In genomic region chr2:113818382-113818951, GRCh38 we compare ENCODE assay signal across 9 cellular contexts.
DNase-seq lines count a peak whose midpoint lies in the region; ATAC-seq and TF ChIP-seq lines count a peak whose summit lies in the region.
"Had no signal": no experiment of that assay in that cellular context is flagged by ENCODE, and none has a peak within 500 bp of the region (broad histone marks: within the 10 kb centered on the region; RNA-seq: fewer than 3 reads in every experiment).

No MANE protein-coding gene starts in this region.

- no peak overlapping the region for H3K4me3 Mint-ChIP-seq in activated CD8-positive, alpha-beta memory T cell treated with anti-CD3 and anti-CD28 coated beads, Interleukin-2, amount 10 ng/mL, durations not matched to agents 7 days and 5 days
- no peak overlapping the region for H3K4me3 Mint-ChIP-seq in natural killer cell
- H3K4me3 Mint-ChIP-seq: activated T-cell treated with anti-CD3 and anti-CD28 coated beads, Interleukin-2, amount 50 U/mL, for 72 hours had no signal

- H3K27ac ChIP-seq in HUES6 (ENCODE audit: low read depth, low read length) (no peak overlapping the region; the same call in 1 of the 2 replicates), breast epithelium (peak overlapping the region; percentile 41 to 54), upper lobe of right lung (peak overlapping the region; percentile 3)

- TF ChIP-seq CTCF in breast epithelium (IDR thresholded peaks at IDR 0.05) (no peak), upper lobe of right lung (IDR thresholded peaks at IDR 0.05) (no peak), natural killer cell (IDR thresholded peaks at IDR 0.05) (no peak)

- H3K27ac Mint-ChIP-seq in activated CD8-positive, alpha-beta memory T cell treated with anti-CD3 and anti-CD28 coated beads, Interleukin-2, amount 10 ng/mL, durations not matched to agents 7 days and 5 days: no peak overlapping the region
- no peak overlapping the region for H3K27ac Mint-ChIP-seq in natural killer cell
- H3K27ac Mint-ChIP-seq: activated T-cell treated with anti-CD3 and anti-CD28 coated beads, Interleukin-2, amount 50 U/mL, for 72 hours had no signal

- H3K9me3 ChIP-seq in HUES6 (ENCODE audit: control insufficient read depth, insufficient read depth, low read depth, low read length): no peaks in the 10 kb centered on the region
- no peaks in the 10 kb centered on the region for H3K9me3 ChIP-seq in breast epithelium
- H3K9me3 ChIP-seq in upper lobe of right lung: no peaks in the 10 kb centered on the region

- peak overlapping the region; percentile 6 for H3K9ac ChIP-seq in HUES6 (ENCODE audit: low read length)

- H3K36me3 ChIP-seq in HUES6 (ENCODE audit: control insufficient read depth, insufficient read depth, low read length): no peaks in the 10 kb centered on the region
- no peaks in the 10 kb centered on the region for H3K36me3 ChIP-seq in breast epithelium
- no peaks in the 10 kb centered on the region for H3K36me3 ChIP-seq in upper lobe of right lung

- CTCF ChIA-PET in activated CD8-positive, alpha-beta memory T cell treated with anti-CD3 and anti-CD28 coated beads, Interleukin-2, amount 10 ng/mL, durations not matched to agents 7 days and 5 days (lab: Charles Lee): interaction anchor here (1.2 kb wide), 1 partner anchor 19 kb away, joined by 3 read pairs; no protein-coding TSS in a partner anchor

- DNase-seq in breast epithelium (ENCODE audit: low spot score in 2 of 2): peak in 1 of 2 donors; percentile 45
- DNase-seq in left lobe of liver (ENCODE audit: low spot score): no peak
- DNase-seq in upper lobe of right lung: no peak
- no peak for DNase-seq in DMS153 (lab: John Stamatoyannopoulos, UW)
- no peak for DNase-seq in activated CD8-positive, alpha-beta memory T cell treated with anti-CD3 and anti-CD28 coated beads, Interleukin-2, amount 10 ng/mL, durations not matched to agents 7 days and 5 days
- DNase-seq in natural killer cell: no peak
- DNase-seq: activated T-cell treated with anti-CD3 and anti-CD28 coated beads, Interleukin-2, amount 50 U/mL, for 72 hours had no signal

- no peaks in the 10 kb centered on the region for H3K4me1 Mint-ChIP-seq in activated CD8-positive, alpha-beta memory T cell treated with anti-CD3 and anti-CD28 coated beads, Interleukin-2, amount 10 ng/mL, durations not matched to agents 7 days and 5 days
- H3K4me1 Mint-ChIP-seq in natural killer cell: no peaks in the 10 kb centered on the region

- no peaks in the 10 kb centered on the region for H3K9me3 Mint-ChIP-seq in activated CD8-positive, alpha-beta memory T cell treated with anti-CD3 and anti-CD28 coated beads, Interleukin-2, amount 10 ng/mL, durations not matched to agents 7 days and 5 days (ENCODE audit: low read depth)
- H3K9me3 Mint-ChIP-seq in natural killer cell: no peaks in the 10 kb centered on the region
- H3K9me3 Mint-ChIP-seq: activated T-cell treated with anti-CD3 and anti-CD28 coated beads, Interleukin-2, amount 50 U/mL, for 72 hours had no signal

- no peak for TF ChIP-seq POLR2A in breast epithelium (IDR thresholded peaks at IDR 0.05)

- ATAC-seq in left lobe of liver: peak; percentile 47
- peak; percentile 93 for ATAC-seq in upper lobe of right lung
- no peak for ATAC-seq in activated CD8-positive, alpha-beta memory T cell treated with anti-CD3 and anti-CD28 coated beads, Interleukin-2, amount 10 ng/mL, durations not matched to agents 7 days and 5 days
- ATAC-seq in natural killer cell: no peak
- ATAC-seq in HG03159 (IDR thresholded peaks at IDR 0.05; ENCODE audit: unreplicated experiment): no peak
- ATAC-seq: activated T-cell treated with anti-CD3 and anti-CD28 coated beads, Interleukin-2, amount 50 U/mL, for 72 hours had no signal

- no peaks in the 10 kb centered on the region for H3K36me3 Mint-ChIP-seq in activated CD8-positive, alpha-beta memory T cell treated with anti-CD3 and anti-CD28 coated beads, Interleukin-2, amount 10 ng/mL, durations not matched to agents 7 days and 5 days
- no peaks in the 10 kb centered on the region for H3K36me3 Mint-ChIP-seq in natural killer cell

- H3K27me3 ChIP-seq in HUES6 (ENCODE audit: control insufficient read depth, insufficient read depth, low read length) (no peaks in the 10 kb centered on the region), breast epithelium (no peaks in the 10 kb centered on the region), upper lobe of right lung (no peaks in the 10 kb centered on the region)

- H3K27me3 Mint-ChIP-seq in activated CD8-positive, alpha-beta memory T cell treated with anti-CD3 and anti-CD28 coated beads, Interleukin-2, amount 10 ng/mL, durations not matched to agents 7 days and 5 days: no peaks in the 10 kb centered on the region
- H3K27me3 Mint-ChIP-seq in natural killer cell (ENCODE audit: low read depth in 2 of 2): no peaks in the 10 kb centered on the region

- intact Hi-C loops in breast epithelium (cut with DNase I; ENCODE audit: low total_unique reads): no loop called here
- intact Hi-C loops in upper lobe of right lung (cut with DNase I): no loop called here
- intact Hi-C loops in natural killer cell (cut with micrococcal nuclease): no loop called here

- no peak overlapping the region for H3K4me3 ChIP-seq in HUES6 (ENCODE audit: low read depth, low read length)
- H3K4me3 ChIP-seq in breast epithelium: peak overlapping the region in 2 of 3 donors; percentile 20 to 40
- H3K4me3 ChIP-seq in upper lobe of right lung: no peak overlapping the region

- H3K4me1 ChIP-seq in HUES6 (ENCODE audit: control insufficient read depth, insufficient read depth, low read length) (peaks cover 14% of the 10 kb centered on the region; the same call in 1 of the 2 replicates), breast epithelium (no peaks in the 10 kb centered on the region), upper lobe of right lung (peaks cover 8% of the 10 kb centered on the region)

Comparison
In these comparisons a context has a peak if more than half of its experiments do, and no peak if none do; other contexts are left out.
1. H3K4me3 ChIP-seq: peak in breast epithelium (2 of 3); none in HUES6 (single experiment) and upper lobe of right lung (single experiment).
2. ATAC-seq: peak in left lobe of liver (single experiment) and upper lobe of right lung (single experiment); none in activated CD8-positive, alpha-beta memory T cell treated with anti-CD3 and anti-CD28 coated beads, Interleukin-2, amount 10 ng/mL, durations not matched to agents 7 days and 5 days (single experiment), natural killer cell (0 of 3) and HG03159 (single experiment).